In the genomic region with DNA sequence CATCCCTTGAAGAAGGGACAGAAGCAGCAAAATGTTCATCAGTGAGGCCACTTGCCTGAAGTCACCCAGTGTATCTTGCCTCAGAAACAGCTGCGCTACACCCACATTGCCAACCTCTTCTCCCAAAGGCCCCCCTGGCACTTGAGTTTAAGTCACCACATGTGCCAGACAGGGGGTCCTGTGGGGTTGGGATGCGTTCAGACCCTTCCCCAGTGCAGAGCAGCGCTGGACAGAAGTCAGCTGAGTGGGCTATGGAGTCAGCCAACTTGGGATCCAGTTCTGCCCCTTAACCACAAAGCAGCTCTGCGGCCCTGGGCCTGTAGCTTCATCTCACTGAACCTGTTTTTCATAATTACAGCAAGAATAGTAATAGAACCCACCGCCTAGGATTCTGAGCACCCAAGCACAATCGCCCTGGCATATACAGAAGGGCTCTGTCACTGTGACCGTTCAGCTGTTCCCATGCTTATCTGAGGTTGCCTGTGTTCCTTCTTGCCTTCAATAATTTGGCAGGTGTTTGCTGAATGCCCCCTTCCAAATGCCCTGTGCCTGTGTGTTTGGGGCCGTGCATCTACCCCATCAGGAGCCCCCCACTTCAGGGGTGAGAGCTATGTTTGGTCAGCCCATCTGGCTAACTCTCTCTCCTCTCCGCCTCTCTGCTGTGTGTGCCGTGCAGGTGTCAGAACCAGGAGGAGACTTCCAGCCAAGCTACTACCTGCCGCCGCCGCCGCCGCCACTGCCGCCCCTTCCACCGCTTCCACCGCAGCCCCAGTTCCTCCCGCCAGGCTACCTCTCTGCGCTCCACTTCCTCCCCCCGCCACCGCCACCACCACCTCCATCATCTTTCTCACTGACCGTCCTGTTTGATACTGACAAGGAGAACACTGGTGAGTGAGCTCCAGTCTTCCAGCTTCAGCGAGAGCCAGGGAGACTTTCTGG, we compare ENCODE assay signal across 1 cellular context.
TF ChIP-seq lines count a peak whose summit lies in the region.

No MANE protein-coding gene starts in this region.

TF ChIP-seq in H1, 55 proteins besides CTCF, POLR2A, EP300 and RAD21 (continued from another document):
- TF ChIP-seq BCL11A (IDR thresholded peaks at IDR 0.05; ENCODE audit: low read depth in 2 of 2, low read length in 2 of 2) (no peak), USF2 (IDR thresholded peaks at IDR 0.05; ENCODE audit: low read length) (no peak), CHD7 (IDR thresholded peaks at IDR 0.05; ENCODE audit: insufficient replicate concordance, low read length) (no peak), YY1 (IDR thresholded peaks at IDR 0.05; ENCODE audit: low read depth, low read length) (no peak), NRF1 (IDR thresholded peaks at IDR 0.05; ENCODE audit: low read depth, low read length) (no peak), SUZ12 (IDR thresholded peaks at IDR 0.05; ENCODE audit: low read length) (no peak), KDM1A (IDR thresholded peaks at IDR 0.05; ENCODE audit: borderline replicate concordance, low read length) (no peak)
